ENCODE assay signal across 9 cellular contexts in genomic region chrX:154730271-154730883, GRCh38. TPM values are rescaled to one million over a fixed set of nuclear protein-coding genes. Genes with fewer than 3 reads are reported as not detected.
DNase-seq lines count a peak whose midpoint lies in the region; ATAC-seq and TF ChIP-seq lines count a peak whose summit lies in the region.
"Had no signal": no experiment of that assay in that cellular context is flagged by ENCODE, and none has a peak within 500 bp of the region (broad histone marks: within the 10 kb centered on the region; RNA-seq: fewer than 3 reads in every experiment).

No MANE protein-coding gene starts in this region.

- H3K9me3 ChIP-seq in ascending aorta (no peaks in the 10 kb centered on the region), spleen (no peaks in the 10 kb centered on the region)

- intact Hi-C loops in ascending aorta (cut with DNase I) (no loop called here), left ventricle myocardium superior (cut with micrococcal nuclease) (no loop called here), spleen (cut with DNase I; ENCODE audit: low total_unique reads) (no loop called here), lower leg skin (cut with DNase I; ENCODE audit: low total_unique reads) (no loop called here)

- H3K4me1 ChIP-seq in ascending aorta (peaks cover 14 to 59% of the 10 kb centered on the region in 2 donors), spleen (peaks cover 24 to 100% (median 90%) of the 10 kb centered on the region in 6 donors)

- H3K4me3 ChIP-seq in HL-60 (replicated peaks; ENCODE audit: insufficient read depth, low read length) = no peak overlapping the region
- no peak overlapping the region for H3K4me3 ChIP-seq in ascending aorta
- H3K4me3 ChIP-seq in spleen = no peak overlapping the region
- no peak overlapping the region for H3K4me3 ChIP-seq in lower leg skin (ENCODE audit: low read depth, poor library complexity, severe bottlenecking)

- no peak for TF ChIP-seq CTCF in HL-60 (IDR thresholded peaks at IDR 0.05; ENCODE audit: insufficient read depth, low read length)
- TF ChIP-seq CTCF in ascending aorta (IDR thresholded peaks at IDR 0.05) = no peak
- no peak for TF ChIP-seq CTCF in spleen (IDR thresholded peaks at IDR 0.05 in 8 of 11, conservative IDR thresholded peaks at IDR 0.05 in 3 of 11)
- no peak for TF ChIP-seq CTCF in lower leg skin (IDR thresholded peaks at IDR 0.05)

- H3K27ac ChIP-seq in HL-60 (replicated peaks) (peak overlapping the region; percentile 27), ascending aorta (peak overlapping the region; percentile 80 to 81), spleen (peak overlapping the region; percentile 31 to 90 (median 82))

- ATAC-seq in left ventricle myocardium superior (peak; percentile 30), GM21526 (IDR thresholded peaks at IDR 0.05; ENCODE audit: low FRiP score, unreplicated experiment) (no peak)

- no peak for TF ChIP-seq POLR2A in spleen (IDR thresholded peaks at IDR 0.05)
- TF ChIP-seq POLR2A in lower leg skin (IDR thresholded peaks at IDR 0.05) = no peak

- no peaks in the 10 kb centered on the region for H3K36me3 ChIP-seq in ascending aorta
- no peaks in the 10 kb centered on the region for H3K36me3 ChIP-seq in spleen

- no peak for DNase-seq in HL-60 (ENCODE audit: low read depth in 1 of 2, low spot score in 1 of 2)
- no peak for DNase-seq in ascending aorta (ENCODE audit: low spot score in 2 of 2)
- peak; percentile 38 for DNase-seq in left ventricle myocardium superior
- DNase-seq in spleen = no peak
- DNase-seq in NCI-H1436 (lab: John Stamatoyannopoulos, UW) = no peak
- DNase-seq in lower leg skin (ENCODE audit: low spot score in 2 of 2) = no peak
- no peak for DNase-seq in COR-L47 (lab: John Stamatoyannopoulos, UW)
- DNase-seq: erythroblast had no signal

- H3K27me3 ChIP-seq in HL-60 (ENCODE audit: insufficient read depth, poor library complexity, severe bottlenecking) (no peaks in the 10 kb centered on the region), ascending aorta (no peaks in the 10 kb centered on the region), spleen (replicated peaks in 1 of 7) (no peaks in the 10 kb centered on the region)

- WGBS in spleen, 5 donors = 38 to 51% (median 45%) methylated on average over 4 to 6 of the region's 6 CpGs
- WGBS in lower leg skin, 2 donors = 25 to 37% methylated on average over 6 of the region's 6 CpGs

RNA-seq across cellular contexts. Expression of gene GAB3, which starts 20.5 kb away (rescaled TPM):
- 2.9 TPM for total RNA-seq in ascending aorta
- 14.1 TPM for total RNA-seq in left ventricle myocardium superior
- total RNA-seq in spleen = 10 to 100 TPM; 22.1 to 40.3 (median 36.1) TPM
- 1 to 10 TPM; 7.4 to 8.4 (median 7.9) TPM for polyA plus RNA-seq in spleen
- 1 to 10 TPM in 3 of 4 donors, under 1 TPM in 1; 0.30 to 1.8 (median 1.4) TPM for total RNA-seq in lower leg skin

RNA-seq across cellular contexts. Expression of gene DKC1, which starts 32.3 kb away (rescaled TPM):
- total RNA-seq in ascending aorta (3.4 TPM), left ventricle myocardium superior (24.1 TPM), spleen (10 to 100 TPM; 32.0 to 54.4 (median 39.3) TPM), lower leg skin (10 to 100 TPM; 25.8 to 33.9 (median 29.3) TPM)
- polyA plus RNA-seq in spleen = 10 to 100 TPM; 34.0 to 42.7 (median 38.8) TPM

Comparison
In these comparisons a context has a peak if more than half of its experiments do, and no peak if none do; other contexts are left out.
1. H3K27ac ChIP-seq: peak in every context shown above with its lines; median percentile 82 in spleen; 80 in ascending aorta; 27 in HL-60.